8 cellular contexts compared by ENCODE assay signal in the genomic region with DNA sequence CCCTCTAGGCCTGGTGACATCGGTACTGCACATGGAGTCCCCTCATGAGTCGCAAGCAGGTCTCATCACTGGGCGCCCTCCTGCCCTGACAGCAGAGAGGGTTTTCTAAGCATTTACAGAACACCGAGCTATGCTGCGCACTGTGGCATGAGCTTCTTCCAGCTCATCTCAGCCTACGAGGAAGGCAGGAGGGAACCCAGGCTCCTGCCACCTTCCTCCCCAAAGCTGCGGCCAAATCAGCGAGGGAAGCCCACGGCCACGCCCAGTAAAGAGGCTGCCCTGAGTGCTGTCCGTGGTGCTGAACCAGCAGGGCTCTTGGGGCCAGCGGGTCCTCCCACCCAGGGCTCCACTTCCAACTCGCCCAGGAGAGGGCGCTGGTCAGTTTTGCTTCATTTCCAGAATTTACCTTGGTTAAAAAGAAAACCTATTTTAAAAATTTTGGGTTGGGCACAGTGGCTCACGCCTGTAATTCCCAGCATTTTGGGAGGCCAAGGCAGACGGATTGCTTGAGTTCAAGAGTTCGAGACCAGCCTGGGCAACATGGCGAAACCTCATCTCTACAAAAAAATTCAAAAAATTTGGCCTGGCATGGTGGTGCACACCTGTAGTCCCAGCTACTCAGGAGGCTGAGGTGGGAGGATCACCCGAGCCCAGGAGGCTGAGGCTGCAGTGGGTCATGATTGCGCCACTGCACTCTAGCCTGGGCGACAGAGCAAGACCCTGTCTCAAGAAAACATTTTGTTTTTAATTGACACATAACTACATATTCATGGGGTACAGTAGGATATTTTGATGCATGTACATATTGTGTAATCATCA. TPM values are rescaled to one million over a fixed set of nuclear protein-coding genes. Genes with fewer than 3 reads are reported as not detected.
DNase-seq lines count a peak whose midpoint lies in the region; ATAC-seq and TF ChIP-seq lines count a peak whose summit lies in the region.

No MANE protein-coding gene starts in this region.

- no peaks in the 10 kb centered on the region for H3K4me1 ChIP-seq in upper lobe of left lung

- no peak for TF ChIP-seq POLR2A in upper lobe of left lung (IDR thresholded peaks at IDR 0.05)

- TF ChIP-seq CTCF in AG09319 (IDR thresholded peaks at IDR 0.05; ENCODE audit: low read depth, low read length) (peak; percentile 81), fibroblast of villous mesenchyme (IDR thresholded peaks at IDR 0.05; ENCODE audit: insufficient read depth, low read depth, low read length) (peak; percentile 83), upper lobe of left lung (IDR thresholded peaks at IDR 0.05) (peak in 5 of 6 experiments; percentile 32 to 72 (median 64))

- no peak for TF ChIP-seq EP300 in upper lobe of left lung (IDR thresholded peaks at IDR 0.05)

- H3K27me3 ChIP-seq in upper lobe of left lung, result no peaks in the 10 kb centered on the region

- H3K9me3 ChIP-seq in upper lobe of left lung, result no peaks in the 10 kb centered on the region

- H3K4me3 ChIP-seq in fibroblast of villous mesenchyme (ENCODE audit: low read depth, low read length) (no peak overlapping the region), upper lobe of left lung (no peak overlapping the region)

- no peak overlapping the region for H3K27ac ChIP-seq in upper lobe of left lung

- 40 to 41% methylated on average over 12 to 21 of the region's 21 CpGs for WGBS in upper lobe of left lung, 2 donors

- ATAC-seq in upper lobe of left lung (ENCODE audit: low FRiP score in 2 of 2) (peak; percentile 84 to 88), GM21737 (IDR thresholded peaks at IDR 0.05; ENCODE audit: unreplicated experiment) (no peak)

- H3K36me3 ChIP-seq in upper lobe of left lung, result no peaks in the 10 kb centered on the region

- DNase-seq in AG09319 (ENCODE audit: extremely low read depth, low read depth), result peak; percentile 31
- peak; percentile 91 for DNase-seq in GM19240 (ENCODE audit: insufficient read length, low spot score)
- peak; percentile 6 for DNase-seq in OCI-M2 (lab: John Stamatoyannopoulos, UW; ENCODE audit: unreplicated experiment)
- DNase-seq in activated T-cell treated with anti-CD3 and anti-CD28 coated beads, Interleukin-2, amount 50 U/mL, for 48 hours, result peak; percentile 87
- DNase-seq in fibroblast of villous mesenchyme (ENCODE audit: low read depth), result peak; percentile 86
- DNase-seq in nucleus accumbens (lab: John Stamatoyannopoulos, UW), result peak in 47 of 56 donors; percentile 1 to 84 (median 35)
- peak in 1 of 2 donors; percentile 77 for DNase-seq in upper lobe of left lung

RNA-seq across cellular contexts. Expression of gene PHF21B, which starts 34.2 kb away (rescaled TPM):
- total RNA-seq in fibroblast of villous mesenchyme, result not detected in 2 replicates
- total RNA-seq in upper lobe of left lung, result under 1 TPM in 2 of 6 donors, not detected in 4; 0.06 to 0.24 TPM
